1 cellular context compared by ENCODE assay signal in the genomic region with DNA sequence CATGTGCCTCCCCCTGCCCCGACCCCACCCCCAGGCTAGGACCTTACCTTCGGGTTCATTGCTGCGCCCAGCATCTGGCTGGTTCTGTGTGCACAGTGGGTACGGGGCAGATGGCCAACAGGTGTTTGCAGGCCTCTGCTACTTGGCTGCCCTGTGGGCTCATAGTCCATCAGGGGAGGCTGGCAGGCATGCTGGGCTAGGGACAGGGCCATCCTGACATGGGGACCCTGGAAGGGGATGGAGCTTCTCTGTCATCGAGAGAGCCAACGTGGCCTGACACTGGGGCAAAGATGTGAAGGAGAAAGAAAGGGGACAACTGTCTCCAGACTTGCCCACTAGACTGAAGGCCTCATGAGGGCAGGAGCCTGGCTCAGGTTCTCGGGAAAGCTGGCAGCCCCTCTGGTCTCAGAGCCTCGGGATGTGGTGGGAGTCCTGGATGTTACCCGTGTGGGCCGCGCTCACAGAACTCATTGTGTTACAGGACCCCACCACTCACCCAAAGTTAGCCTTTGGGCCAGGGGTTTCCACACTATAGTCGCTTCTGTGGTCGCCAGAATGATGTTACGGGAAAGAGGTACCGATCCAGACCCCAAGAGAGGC.
TF ChIP-seq lines count a peak whose summit lies in the region.

No MANE protein-coding gene starts in this region.

TF ChIP-seq in H1, 55 proteins besides CTCF, POLR2A, EP300 and RAD21:
- TF ChIP-seq SP4 (IDR thresholded peaks at IDR 0.05; ENCODE audit: low read length) (no peak), POU5F1 (IDR thresholded peaks at IDR 0.05; ENCODE audit: low read depth, low read length) (no peak), SIN3A (conservative IDR thresholded peaks at IDR 0.05 in 1 of 2, IDR thresholded peaks at IDR 0.05 in 1 of 2; ENCODE audit: low read depth in 1 of 2, low read length in 2 of 2) (no peak), MAFK (IDR thresholded peaks at IDR 0.05; ENCODE audit: low read depth, low read length) (no peak), YY1 (IDR thresholded peaks at IDR 0.05; ENCODE audit: low read depth, low read length) (no peak), BACH1 (IDR thresholded peaks at IDR 0.05; ENCODE audit: low read length) (no peak), CHD2 (IDR thresholded peaks at IDR 0.05; ENCODE audit: low read length) (no peak), CBX8 (IDR thresholded peaks at IDR 0.05; ENCODE audit: borderline replicate concordance, low read depth, low read length) (no peak), TCF12 (IDR thresholded peaks at IDR 0.05; ENCODE audit: low read depth, low read length) (no peak), POLR2AphosphoS5 (IDR thresholded peaks at IDR 0.05; ENCODE audit: low read depth, low read length) (no peak), HDAC2 (IDR thresholded peaks at IDR 0.05; ENCODE audit: borderline replicate concordance in 1 of 2, low read depth in 2 of 2, low read length in 2 of 2) (no peak), ASH2L (IDR thresholded peaks at IDR 0.05; ENCODE audit: low read length) (no peak), RNF2 (IDR thresholded peaks at IDR 0.05; ENCODE audit: borderline replicate concordance, low read depth, low read length, missing control alignments, poor library complexity, severe bottlenecking) (no peak), KDM4A (IDR thresholded peaks at IDR 0.05; ENCODE audit: low read depth, low read length, severe bottlenecking) (no peak), SP1 (IDR thresholded peaks at IDR 0.05; ENCODE audit: low read depth, low read length) (no peak)
